Comparison of ENCODE assay signal across 8 cellular contexts in the genomic region with DNA sequence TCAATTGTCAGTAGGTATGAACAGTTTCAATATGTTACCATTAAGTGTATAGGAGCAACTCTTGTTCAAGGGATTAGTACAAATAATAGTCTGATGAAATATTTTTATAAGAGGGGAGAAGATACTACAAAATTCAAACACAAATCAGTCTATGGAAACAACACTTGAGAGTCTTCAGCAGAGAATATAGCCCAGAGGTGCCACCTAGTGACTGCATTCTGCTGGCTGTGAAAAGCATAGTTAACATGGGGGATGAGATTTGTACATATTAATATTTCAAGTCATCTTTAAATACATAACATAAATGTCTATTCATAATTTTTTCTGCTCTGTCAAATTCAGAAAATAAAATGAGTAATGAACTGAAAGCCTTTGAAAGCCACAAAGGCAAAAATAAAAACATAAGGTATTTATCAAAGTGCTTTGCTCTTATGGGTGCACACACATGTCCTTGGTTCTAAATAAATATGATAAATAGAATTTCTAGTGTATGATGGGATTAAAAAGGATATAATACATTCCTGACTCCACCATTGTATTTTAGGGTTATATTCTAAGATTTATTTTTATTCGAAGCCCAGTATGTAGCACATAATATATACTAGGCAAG.
A peak's percentile ranks its signal among the peaks of the same experiment; 100 is the strongest.
DNase-seq lines count a peak whose midpoint lies in the region; ATAC-seq, FAIRE-seq and TF ChIP-seq lines count a peak whose summit lies in the region.

No MANE protein-coding gene starts in this region.

- CTCF ChIA-PET in AG04449 (lab: Yijun Ruan, JAX): interaction anchor here (1.2 to 2.3 kb wide), 2 partner anchors 13 to 428 kb away, joined by 3 to 16 read pairs; no protein-coding TSS in a partner anchor
- CTCF ChIA-PET in activated CD8-positive, alpha-beta T cell treated with anti-CD3 and anti-CD28 coated beads for 36 hours (lab: Charles Lee): no interaction called here

- POLR2A ChIA-PET in AG04449 (lab: Yijun Ruan, JAX): no interaction called here
- POLR2A ChIA-PET in activated CD8-positive, alpha-beta T cell treated with anti-CD3 and anti-CD28 coated beads for 36 hours (lab: Charles Lee): no interaction called here

- TF ChIP-seq CTCF in AG04449 (IDR thresholded peaks at IDR 0.05; ENCODE audit: insufficient read depth, low read length, missing control alignments) (peak; percentile 66), hepatocyte (IDR thresholded peaks at IDR 0.05; ENCODE audit: poor library complexity) (peak; percentile 76)
- peak; percentile 56 for TF ChIP-seq CTCF in activated CD8-positive, alpha-beta T cell treated with anti-CD3 and anti-CD28 coated beads for 36 hours (IDR thresholded peaks at IDR 0.05)

- no peak overlapping the region for H3K27ac ChIP-seq in hepatocyte

- no peaks in the 10 kb centered on the region for H3K27me3 ChIP-seq in hepatocyte

- H3K27me3 Mint-ChIP-seq in activated CD8-positive, alpha-beta T cell treated with anti-CD3 and anti-CD28 coated beads for 36 hours: no peaks in the 10 kb centered on the region

- no peaks in the 10 kb centered on the region for H3K36me3 Mint-ChIP-seq in activated CD8-positive, alpha-beta T cell treated with anti-CD3 and anti-CD28 coated beads for 36 hours (ENCODE audit: low read depth)

- H3K4me3 ChIP-seq in AG04449 (ENCODE audit: low read depth, low read length) (no peak overlapping the region), hepatocyte (no peak overlapping the region)

- no peaks in the 10 kb centered on the region for H3K36me3 ChIP-seq in hepatocyte (replicated peaks; ENCODE audit: insufficient read depth, low read depth)

- H2AFZ ChIP-seq in hepatocyte: peak overlapping the region; percentile 36

- H3K4me1 ChIP-seq in hepatocyte (ENCODE audit: insufficient read depth): no peaks in the 10 kb centered on the region

- DNase-seq in AG04449 (ENCODE audit: low read depth, low spot score) (peak; percentile 3), GM18507 (ENCODE audit: extremely low spot score, insufficient read length, low read depth) (no peak), NCI-H1092 treated with DMSO at 0.1 percent for 48 hours (lab: John Stamatoyannopoulos, UW) (peak; percentile 39), hepatocyte (ENCODE audit: low spot score) (peak; percentile 49), superior temporal gyrus (ENCODE audit: extremely low spot score) (peak; percentile 84), NCI-H128 (lab: John Stamatoyannopoulos, UW; ENCODE audit: unreplicated experiment) (no peak), islet precursor cell (no peak)
- peak; percentile 51 for DNase-seq in activated CD8-positive, alpha-beta T cell treated with anti-CD3 and anti-CD28 coated beads for 36 hours

- no peak overlapping the region for H3K4me3 Mint-ChIP-seq in activated CD8-positive, alpha-beta T cell treated with anti-CD3 and anti-CD28 coated beads for 36 hours

- H4K20me1 ChIP-seq in hepatocyte (ENCODE audit: insufficient read depth, poor library complexity, severe bottlenecking): no peaks in the 10 kb centered on the region

- no peaks in the 10 kb centered on the region for H3K9me2 ChIP-seq in hepatocyte (replicated peaks; ENCODE audit: insufficient read depth)

- WGBS in hepatocyte (ENCODE audit: low lambda C conversion rate, missing lambda C conversion rate): 93% methylated on average over 1 of the region's 1 CpG

- H3K4me1 Mint-ChIP-seq in activated CD8-positive, alpha-beta T cell treated with anti-CD3 and anti-CD28 coated beads for 36 hours (ENCODE audit: low read depth): no peaks in the 10 kb centered on the region

- H3K9me3 Mint-ChIP-seq in activated CD8-positive, alpha-beta T cell treated with anti-CD3 and anti-CD28 coated beads for 36 hours: no peaks in the 10 kb centered on the region

- H3K27ac Mint-ChIP-seq in activated CD8-positive, alpha-beta T cell treated with anti-CD3 and anti-CD28 coated beads for 36 hours: no peak overlapping the region

- no peak for ATAC-seq in activated CD8-positive, alpha-beta T cell treated with anti-CD3 and anti-CD28 coated beads for 36 hours

- intact Hi-C loops in activated CD8-positive, alpha-beta T cell treated with anti-CD3 and anti-CD28 coated beads for 36 hours (cut with micrococcal nuclease): no loop called here

- H3K79me2 ChIP-seq in hepatocyte: no peaks in the 10 kb centered on the region

- FAIRE-seq in GM18507 (lab: Jason Lieb, UNC): peak; percentile 18

- no peaks in the 10 kb centered on the region for H3K9me3 ChIP-seq in hepatocyte (ENCODE audit: low read depth)

- H3K4me2 ChIP-seq in hepatocyte: no peak overlapping the region

Comparison
In these comparisons a context has a peak if more than half of its experiments do, and no peak if none do; other contexts are left out.
1. DNase-seq: peak in AG04449 (single experiment), NCI-H1092 treated with DMSO at 0.1 percent for 48 hours (single experiment), activated CD8-positive, alpha-beta T cell treated with anti-CD3 and anti-CD28 coated beads for 36 hours (single experiment), hepatocyte (single experiment) and superior temporal gyrus (single experiment); none in GM18507 (single experiment), NCI-H128 (single experiment) and islet precursor cell (single experiment).
2. Peak in every context shown above with its lines, with median percentiles within 50 percentile points of each other: CTCF ChIP-seq.